In genomic region chr1:114669562-114670082, GRCh38 we compare ENCODE assay signal across 8 cellular contexts. TPM values are rescaled to one million over a fixed set of nuclear protein-coding genes. Genes with fewer than 3 reads are reported as not detected.
A peak's percentile ranks its signal among the peaks of the same experiment; 100 is the strongest.
DNase-seq lines count a peak whose midpoint lies in the region; ATAC-seq, FAIRE-seq and TF ChIP-seq lines count a peak whose summit lies in the region.

A gene with protein sequence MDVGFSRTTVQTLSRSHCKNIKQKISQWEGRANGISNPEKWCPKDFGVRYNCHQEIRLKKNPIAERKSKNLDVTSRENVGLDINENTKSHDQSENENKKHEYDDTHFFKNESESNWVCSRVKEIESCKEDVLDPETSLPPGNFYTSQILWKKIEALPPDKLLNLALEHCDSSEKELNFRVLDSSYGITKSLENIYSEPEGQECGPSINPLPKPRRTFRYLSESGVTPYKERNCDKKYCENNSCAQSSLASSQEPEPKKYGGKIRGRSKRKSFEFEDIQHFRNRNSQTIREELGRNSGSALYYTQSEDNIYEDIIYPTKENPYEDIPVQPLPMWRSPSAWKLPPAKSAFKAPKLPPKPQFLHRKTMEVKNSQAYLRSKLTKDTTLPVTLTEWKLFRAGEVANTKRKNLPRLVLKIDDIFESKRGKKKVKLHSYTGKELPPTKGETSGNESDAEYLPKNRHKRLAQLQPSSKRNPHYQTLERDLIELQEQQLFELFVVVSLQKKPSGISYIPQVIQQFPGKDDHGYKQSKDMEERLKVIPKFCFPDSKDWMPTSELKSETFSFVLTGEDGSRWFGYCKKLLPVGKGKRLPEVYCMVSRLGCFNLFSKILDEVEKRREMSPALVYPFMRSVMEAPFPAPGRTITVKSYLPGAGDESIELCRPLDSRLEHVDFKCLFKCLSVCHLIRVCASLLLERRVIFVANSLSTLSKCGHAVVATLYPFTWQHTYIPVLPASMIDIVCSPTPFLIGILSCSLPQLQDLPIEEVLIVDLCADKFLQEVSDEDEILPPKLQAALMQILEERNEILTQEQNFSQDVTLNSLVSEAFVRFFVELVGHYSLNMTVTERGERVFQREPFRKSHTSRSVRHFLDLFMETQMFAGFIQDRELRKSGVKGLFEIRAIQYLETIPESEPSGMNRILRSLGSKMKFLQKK (minus strand): TSS chr1:114670049. CDS start chr1:114625984, 44,065 bp downstream.

- H3K27me3 ChIP-seq in ascending aorta (no peaks in the 10 kb centered on the region), kidney epithelial cell (ENCODE audit: control insufficient read depth, insufficient read depth, low read length) (no peaks in the 10 kb centered on the region), suprapubic skin (no peaks in the 10 kb centered on the region)

- H3K9ac ChIP-seq in ES-I3 (ENCODE audit: low read depth, low read length): peak within 1 kb of the TSS; percentile 86

- WGBS in suprapubic skin: under 1% methylated on average over 14 of the region's 50 CpGs

- peak within 1 kb of the TSS; percentile 68 to 82 for H3K27ac ChIP-seq in ascending aorta
- peak within 1 kb of the TSS; percentile 93 for H3K27ac ChIP-seq in suprapubic skin

- no peak for TF ChIP-seq POLR2A in suprapubic skin (IDR thresholded peaks at IDR 0.05)

- H3K4me1 ChIP-seq in ES-I3 (ENCODE audit: insufficient read depth, low read length) (no peaks in the 10 kb centered on the region), ascending aorta (no peaks in the 10 kb centered on the region), suprapubic skin (peaks cover 28% of the 10 kb centered on the region)

- DNase-seq in ascending aorta (ENCODE audit: low spot score in 2 of 2) (no peak), kidney epithelial cell (ENCODE audit: low read depth) (no peak), suprapubic skin (ENCODE audit: low spot score in 2 of 2) (no peak), HTR-8/SVneo (ENCODE audit: insufficient read length, low spot score) (no peak), NCI-H82 (lab: John Stamatoyannopoulos, UW) (no peak)

- H3K4me3 ChIP-seq in ascending aorta: peak within 1 kb of the TSS; percentile 77 to 94
- peak within 1 kb of the TSS; percentile 89 for H3K4me3 ChIP-seq in kidney epithelial cell (ENCODE audit: low read depth, low read length)
- peak within 1 kb of the TSS; percentile 72 for H3K4me3 ChIP-seq in suprapubic skin

- TF ChIP-seq CTCF in ascending aorta (IDR thresholded peaks at IDR 0.05): no peak
- no peak for TF ChIP-seq CTCF in kidney epithelial cell (IDR thresholded peaks at IDR 0.05; ENCODE audit: insufficient read depth, low read length, poor library complexity, severe bottlenecking)
- TF ChIP-seq CTCF in suprapubic skin (IDR thresholded peaks at IDR 0.05): no peak

- ATAC-seq in GM19467 (IDR thresholded peaks at IDR 0.05; ENCODE audit: unreplicated experiment) (peak; percentile 48), HG03520 (IDR thresholded peaks at IDR 0.05; ENCODE audit: unreplicated experiment) (peak; percentile 47)

- intact Hi-C loops in ascending aorta (cut with DNase I): loop anchor here (1.0 to 10.0 kb wide), 8 partner anchors 47 to 1282 kb away; partner anchors contain the start of genes BCAS2, CSDE1, NRAS and TRIM33

- FAIRE-seq in HTR-8/SVneo (lab: Jason Lieb, UNC): no peak

- H3K36me3 ChIP-seq in ES-I3 (ENCODE audit: insufficient read depth, low read length) (no peaks in the 10 kb centered on the region), ascending aorta (no peaks in the 10 kb centered on the region), kidney epithelial cell (ENCODE audit: control insufficient read depth, insufficient read depth, low read length) (no peaks in the 10 kb centered on the region), suprapubic skin (no peaks in the 10 kb centered on the region)

- H3K9me3 ChIP-seq in ES-I3 (ENCODE audit: control insufficient read depth, insufficient read depth, low read length): no peaks in the 10 kb centered on the region
- H3K9me3 ChIP-seq in ascending aorta: no peaks in the 10 kb centered on the region
- no peaks in the 10 kb centered on the region for H3K9me3 ChIP-seq in suprapubic skin

- no peak for TF ChIP-seq EP300 in suprapubic skin (IDR thresholded peaks at IDR 0.05)

RNA-seq across cellular contexts. Expression of the gene that starts here (rescaled TPM):
- total RNA-seq in ascending aorta (5.4 TPM), kidney epithelial cell (0.84 and 1.3 TPM in 2 replicates), suprapubic skin (10 to 100 TPM; 33.6 to 60.9 (median 53.6) TPM)
